Comparison of ENCODE assay signal across 13 cellular contexts in the genomic region with DNA sequence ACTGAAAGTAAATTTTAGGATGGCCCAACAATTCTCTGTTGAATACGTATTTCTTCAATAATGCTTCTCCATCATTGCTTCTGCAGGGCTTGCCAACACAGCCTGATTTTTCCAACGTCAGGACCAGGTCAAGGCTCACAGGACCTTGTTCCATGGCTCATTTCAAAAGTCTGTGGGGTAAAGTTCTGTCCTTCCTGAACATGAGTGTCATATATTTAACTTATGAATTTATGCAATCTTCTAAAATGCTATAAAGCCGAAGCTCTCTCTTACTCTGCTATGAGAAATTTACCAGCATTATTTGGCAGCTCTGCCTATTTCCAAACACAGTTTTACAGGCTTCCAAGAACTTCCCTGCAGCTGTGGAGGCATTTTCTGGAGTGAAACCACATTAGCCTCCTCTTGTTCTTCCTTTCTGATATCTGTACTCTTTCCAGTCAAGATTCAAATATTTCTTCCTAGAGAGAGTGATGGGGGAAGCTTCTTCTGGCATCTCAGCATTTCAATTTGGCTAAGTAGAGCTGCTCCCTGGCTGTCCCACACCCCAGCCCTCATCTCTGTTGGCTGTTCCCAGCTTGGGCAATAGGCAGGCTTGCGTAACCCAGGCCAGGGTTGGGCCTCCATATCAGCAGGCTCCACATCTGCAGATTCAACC. TPM values are rescaled to one million over a fixed set of nuclear protein-coding genes. Genes with fewer than 3 reads are reported as not detected.
DNase-seq lines count a peak whose midpoint lies in the region; ATAC-seq and TF ChIP-seq lines count a peak whose summit lies in the region.
"Had no signal": no experiment of that assay in that cellular context is flagged by ENCODE, and none has a peak within 500 bp of the region (broad histone marks: within the 10 kb centered on the region; RNA-seq: fewer than 3 reads in every experiment).

No MANE protein-coding gene starts in this region.

- H3K27me3 ChIP-seq in adrenal gland = no peaks in the 10 kb centered on the region
- H3K27me3 ChIP-seq in gastrocnemius medialis = no peaks in the 10 kb centered on the region

- TF ChIP-seq CTCF in HEK293 (tag by site-specific recombination; IDR thresholded peaks at IDR 0.05) (no peak), adrenal gland (IDR thresholded peaks at IDR 0.05) (no peak), gastrocnemius medialis (IDR thresholded peaks at IDR 0.05 in 4 of 5, conservative IDR thresholded peaks at IDR 0.05 in 1 of 5) (no peak)

- H3K36me3 ChIP-seq in HEK293 (ENCODE audit: control insufficient read depth in 2 of 2, insufficient read depth in 1 of 2, low read length in 2 of 2) (no peaks in the 10 kb centered on the region), adrenal gland (replicated peaks in 1 of 2) (no peaks in the 10 kb centered on the region), gastrocnemius medialis (no peaks in the 10 kb centered on the region)

- H3K27ac ChIP-seq in HEK293 (ENCODE audit: extremely low read depth, low read depth, low read length) = no peak overlapping the region
- H3K27ac ChIP-seq in adrenal gland = no peak overlapping the region
- H3K27ac ChIP-seq in gastrocnemius medialis = no peak overlapping the region

- no peaks in the 10 kb centered on the region for H3K9me3 ChIP-seq in HEK293 (ENCODE audit: control insufficient read depth, insufficient read depth, low read depth, low read length)
- H3K9me3 ChIP-seq in adrenal gland (replicated peaks in 1 of 3) = no peaks in the 10 kb centered on the region
- no peaks in the 10 kb centered on the region for H3K9me3 ChIP-seq in gastrocnemius medialis

- in situ Hi-C loops in gastrocnemius medialis (cut with MboI; ENCODE audit: low sequenced_read_pairs in 4 of 4) = no loop called here

- POLR2A ChIA-PET in HEK293 (lab: Yijun Ruan, JAX) = no interaction called here

- H3K4me3 ChIP-seq in HEK293 (ENCODE audit: low read depth, low read length) = no peak overlapping the region
- H3K4me3 ChIP-seq in adrenal gland = no peak overlapping the region
- H3K4me3 ChIP-seq in gastrocnemius medialis = no peak overlapping the region

- DNase-seq in adrenal gland (peak in 6 of 7 donors; percentile 29 to 61 (median 38)), left cardiac atrium (peak; percentile 71), gastrocnemius medialis (peak; percentile 14 to 57), COR-L47 (lab: John Stamatoyannopoulos, UW) (no peak), NCI-H2196 (lab: John Stamatoyannopoulos, UW; ENCODE audit: unreplicated experiment) (no peak), SW480 (ENCODE audit: low spot score) (no peak)
- DNase-seq: activated CD4-positive, CD25-positive, alpha-beta regulatory T cell treated with anti-CD3 and anti-CD28 coated beads, Interleukin-2, amount 50 U/mL, for 72 hours; hypothalamus; NCI-H1930; RPMI8226 had no signal

- intact Hi-C loops in adrenal gland (cut with DNase I) = no loop called here
- intact Hi-C loops in left cardiac atrium (cut with DNase I) = no loop called here
- intact Hi-C loops in gastrocnemius medialis (cut with DNase I; ENCODE audit: low total_unique reads) = no loop called here

- 63 to 68% (median 66%) methylated on average over 4 of the region's 4 CpGs for WGBS in adrenal gland, 4 donors

- H3K4me1 ChIP-seq in HEK293 (ENCODE audit: control insufficient read depth, insufficient read depth, low read length) (peaks cover 5% of the 10 kb centered on the region), adrenal gland (replicated peaks in 1 of 2) (no peaks in the 10 kb centered on the region), gastrocnemius medialis (no peaks in the 10 kb centered on the region)

- TF ChIP-seq POLR2A in adrenal gland (IDR thresholded peaks at IDR 0.05) (no peak), gastrocnemius medialis (IDR thresholded peaks at IDR 0.05) (no peak)

- CTCF ChIA-PET in HEK293 (lab: Yijun Ruan, JAX) = interaction anchor here (0.6 to 1.4 kb wide), 5 partner anchors 19 to 86 kb away, joined by 3 to 7 read pairs (median 4); no protein-coding TSS in a partner anchor

- ATAC-seq in left cardiac atrium = peak; percentile 83 to 88
- ATAC-seq in gastrocnemius medialis = peak; percentile 46 to 47
- no peak for ATAC-seq in HG03139 (IDR thresholded peaks at IDR 0.05; ENCODE audit: unreplicated experiment)
- ATAC-seq: activated T-helper 17 cell treated with anti-CD3 and anti-CD28 coated beads, Interleukin-2, amount 50 U/mL, for 72 hours had no signal

TF ChIP-seq in HEK293, 187 proteins besides CTCF, POLR2A, EP300 and RAD21:
- TF ChIP-seq ZFP41 (tag by site-specific recombination; IDR thresholded peaks at IDR 0.05; ENCODE audit: borderline replicate concordance) (no peak), ZNF600 (tag by site-specific recombination; IDR thresholded peaks at IDR 0.05) (no peak), ZNF341 (tag by site-specific recombination; IDR thresholded peaks at IDR 0.05; ENCODE audit: low read depth) (peak; percentile 44; the same call in 1 of the 2 replicates), ZNF561 (tag by site-specific recombination; IDR thresholded peaks at IDR 0.05; ENCODE audit: borderline replicate concordance) (no peak)
- TF ChIP-seq, protein P1, sequence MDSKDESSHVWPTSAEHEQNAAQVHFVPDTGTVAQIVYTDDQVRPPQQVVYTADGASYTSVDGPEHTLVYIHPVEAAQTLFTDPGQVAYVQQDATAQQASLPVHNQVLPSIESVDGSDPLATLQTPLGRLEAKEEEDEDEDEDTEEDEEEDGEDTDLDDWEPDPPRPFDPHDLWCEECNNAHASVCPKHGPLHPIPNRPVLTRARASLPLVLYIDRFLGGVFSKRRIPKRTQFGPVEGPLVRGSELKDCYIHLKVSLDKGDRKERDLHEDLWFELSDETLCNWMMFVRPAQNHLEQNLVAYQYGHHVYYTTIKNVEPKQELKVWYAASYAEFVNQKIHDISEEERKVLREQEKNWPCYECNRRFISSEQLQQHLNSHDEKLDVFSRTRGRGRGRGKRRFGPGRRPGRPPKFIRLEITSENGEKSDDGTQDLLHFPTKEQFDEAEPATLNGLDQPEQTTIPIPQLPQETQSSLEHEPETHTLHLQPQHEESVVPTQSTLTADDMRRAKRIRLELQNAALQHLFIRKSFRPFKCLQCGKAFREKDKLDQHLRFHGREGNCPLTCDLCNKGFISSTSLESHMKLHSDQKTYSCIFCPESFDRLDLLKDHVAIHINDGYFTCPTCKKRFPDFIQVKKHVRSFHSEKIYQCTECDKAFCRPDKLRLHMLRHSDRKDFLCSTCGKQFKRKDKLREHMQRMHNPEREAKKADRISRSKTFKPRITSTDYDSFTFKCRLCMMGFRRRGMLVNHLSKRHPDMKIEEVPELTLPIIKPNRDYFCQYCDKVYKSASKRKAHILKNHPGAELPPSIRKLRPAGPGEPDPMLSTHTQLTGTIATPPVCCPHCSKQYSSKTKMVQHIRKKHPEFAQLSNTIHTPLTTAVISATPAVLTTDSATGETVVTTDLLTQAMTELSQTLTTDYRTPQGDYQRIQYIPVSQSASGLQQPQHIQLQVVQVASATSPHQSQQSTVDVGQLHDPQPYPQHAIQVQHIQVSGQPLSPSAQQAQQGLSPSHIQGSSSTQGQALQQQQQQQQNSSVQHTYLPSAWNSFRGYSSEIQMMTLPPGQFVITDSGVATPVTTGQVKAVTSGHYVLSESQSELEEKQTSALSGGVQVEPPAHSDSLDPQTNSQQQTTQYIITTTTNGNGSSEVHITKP (tag by site-specific recombination; IDR thresholded peaks at IDR 0.05) = peak; percentile 35; the same call in 1 of the 2 replicates

RNA-seq across cellular contexts. Expression of a gene that starts 15.5 kb away (rescaled TPM):
- total RNA-seq in adrenal gland (under 1 TPM in 3 of 8 donors, not detected in 5; 0.34 to 0.68 (median 0.49) TPM), left cardiac atrium (10 to 100 TPM in 1 of 2 donors, 1 to 10 TPM in 1; 7.1 to 20.2 TPM), gastrocnemius medialis (1 to 10 TPM in 3 of 4 donors, not detected in 1; 1.2 to 9.2 (median 2.2) TPM)
- polyA plus RNA-seq in adrenal gland = under 1 TPM; 0.30 to 0.33 (median 0.32) TPM
- total RNA-seq: activated T-helper 17 cell treated with anti-CD3 and anti-CD28 coated beads, Interleukin-2, amount 50 U/mL, for 72 hours had no signal

RNA-seq across cellular contexts. Expression of a gene that starts 27.0 kb away (rescaled TPM):
- total RNA-seq in adrenal gland (not detected), left cardiac atrium (not detected), gastrocnemius medialis (not detected)
- polyA plus RNA-seq in adrenal gland = not detected

Comparison
In these comparisons a context has a peak if more than half of its experiments do, and no peak if none do; other contexts are left out.
1. DNase-seq: peak in adrenal gland (6 of 7), left cardiac atrium (single experiment) and gastrocnemius medialis (2 of 2); none in COR-L47 (single experiment), NCI-H2196 (single experiment) and SW480 (single experiment).